9 cellular contexts compared by ENCODE assay signal in genomic region chr3:48467473-48468267, GRCh38. TPM values are rescaled to one million over a fixed set of nuclear protein-coding genes. Genes with fewer than 3 reads are reported as not detected.
DNase-seq lines count a peak whose midpoint lies in the region; ATAC-seq lines count a peak whose summit lies in the region.
"Had no signal": no experiment of that assay in that cellular context is flagged by ENCODE, and none has a peak within 500 bp of the region (broad histone marks: within the 10 kb centered on the region; RNA-seq: fewer than 3 reads in every experiment).

No MANE protein-coding gene starts in this region.

- no peaks in the 10 kb centered on the region for H3K4me1 ChIP-seq in aorta (ENCODE audit: control insufficient read depth in 1 of 2, insufficient read depth in 2 of 2, low read length in 2 of 2)

- H3K4me3 Mint-ChIP-seq in stimulated activated naive CD8-positive, alpha-beta T cell treated with anti-CD3 and anti-CD28 coated beads, Interleukin-15, Interleukin-2, amounts not matched to agents 100 ng/mL and 50 ng/mL, for 24 hours = peak overlapping the region; percentile 95
- H3K4me3 Mint-ChIP-seq in naive B cell = peak overlapping the region; percentile 83 to 96 (median 93)

- H3K27ac Mint-ChIP-seq in stimulated activated naive CD8-positive, alpha-beta T cell treated with anti-CD3 and anti-CD28 coated beads, Interleukin-15, Interleukin-2, amounts not matched to agents 100 ng/mL and 50 ng/mL, for 24 hours = peak overlapping the region; percentile 96
- peak overlapping the region; percentile 87 to 99 (median 92) for H3K27ac Mint-ChIP-seq in naive B cell

- H3K4me3 ChIP-seq in aorta (ENCODE audit: low read length in 2 of 2) = no peak overlapping the region

- no peaks in the 10 kb centered on the region for H3K27me3 ChIP-seq in aorta (ENCODE audit: control insufficient read depth in 1 of 2, insufficient read depth in 2 of 2, low read length in 1 of 2)

- H3K9me3 Mint-ChIP-seq in stimulated activated naive CD8-positive, alpha-beta T cell treated with anti-CD3 and anti-CD28 coated beads, Interleukin-15, Interleukin-2, amounts not matched to agents 100 ng/mL and 50 ng/mL, for 24 hours = no peaks in the 10 kb centered on the region
- no peaks in the 10 kb centered on the region for H3K9me3 Mint-ChIP-seq in naive B cell

- H3K27me3 Mint-ChIP-seq in stimulated activated naive CD8-positive, alpha-beta T cell treated with anti-CD3 and anti-CD28 coated beads, Interleukin-15, Interleukin-2, amounts not matched to agents 100 ng/mL and 50 ng/mL, for 24 hours = no peaks in the 10 kb centered on the region
- no peaks in the 10 kb centered on the region for H3K27me3 Mint-ChIP-seq in naive B cell

- no peak for ATAC-seq in stimulated activated naive CD8-positive, alpha-beta T cell treated with anti-CD3 and anti-CD28 coated beads, Interleukin-15, Interleukin-2, amounts not matched to agents 100 U/mL and 50 U/mL, for 24 hours
- no peak for ATAC-seq in naive B cell (ENCODE audit: low read depth in 2 of 2)
- ATAC-seq in aorta (ENCODE audit: low FRiP score) = no peak
- no peak for ATAC-seq in GM21529 (IDR thresholded peaks at IDR 0.05; ENCODE audit: unreplicated experiment)
- ATAC-seq in HG02884 (IDR thresholded peaks at IDR 0.05; ENCODE audit: unreplicated experiment) = no peak

- no peak for DNase-seq in stimulated activated naive CD8-positive, alpha-beta T cell treated with anti-CD3 and anti-CD28 coated beads, Interleukin-15, Interleukin-2, amounts not matched to agents 100 U/mL and 50 U/mL, for 24 hours
- DNase-seq in caudate nucleus (lab: John Stamatoyannopoulos, UW) (peak in 1 of 61 donors; percentile 79), naive B cell (no peak), aorta (no peak), globus pallidus (ENCODE audit: low spot score) (no peak)
- DNase-seq: NCI-H748 treated with DMSO at 0.1 percent for 48 hours had no signal

- no peaks in the 10 kb centered on the region for H3K36me3 ChIP-seq in aorta (ENCODE audit: control insufficient read depth in 1 of 2, insufficient read depth in 2 of 2, low read length in 1 of 2)

- WGBS in aorta, 2 donors = 54 to 62% methylated on average over 7 of the region's 7 CpGs

- H3K36me3 Mint-ChIP-seq in stimulated activated naive CD8-positive, alpha-beta T cell treated with anti-CD3 and anti-CD28 coated beads, Interleukin-15, Interleukin-2, amounts not matched to agents 100 ng/mL and 50 ng/mL, for 24 hours (ENCODE audit: low read depth) = peaks cover 32% of the 10 kb centered on the region
- H3K36me3 Mint-ChIP-seq in naive B cell = no peaks in the 10 kb centered on the region

- H3K9me3 ChIP-seq in aorta (ENCODE audit: control insufficient read depth, low read length) = no peaks in the 10 kb centered on the region

- H3K4me1 Mint-ChIP-seq in stimulated activated naive CD8-positive, alpha-beta T cell treated with anti-CD3 and anti-CD28 coated beads, Interleukin-15, Interleukin-2, amounts not matched to agents 100 ng/mL and 50 ng/mL, for 24 hours (ENCODE audit: low read depth) = peaks cover 56% of the 10 kb centered on the region
- H3K4me1 Mint-ChIP-seq in naive B cell = peaks cover 35 to 54% (median 49%) of the 10 kb centered on the region in 3 donors

- H3K27ac ChIP-seq in caudate nucleus (ENCODE audit: low read depth, low read length) (peak overlapping the region; percentile 100), aorta (ENCODE audit: low read depth in 1 of 2, low read length in 2 of 2) (peak overlapping the region; percentile 12 to 94)

- intact Hi-C loops in aorta (cut with DNase I) = loop anchor here (5.0 to 10.0 kb wide), 3 partner anchors 35 to 220 kb away; partner anchors contain the start of genes NCKIPSD (in 2 of the 2), SHISA5 (in 1 of the 2) and SLC26A6 (in 1 of the 2)

RNA-seq across cellular contexts. Expression of gene ATRIP, which starts 21.1 kb away (rescaled TPM):
- polyA plus RNA-seq in naive B cell (ENCODE audit: low read depth in 6 of 6) = 10 to 100 TPM in 1 of 6 donors, 1 to 10 TPM in 5; 7.4 to 11.9 (median 7.7) TPM
- total RNA-seq in aorta = 1 to 10 TPM; 5.0 to 6.3 TPM
- 1 to 10 TPM; 4.0 to 7.5 TPM for polyA plus RNA-seq in aorta

RNA-seq across cellular contexts. Expression of gene TMA7, which starts 27.6 kb away (rescaled TPM):
- polyA plus RNA-seq in naive B cell (ENCODE audit: low read depth in 6 of 6) (100 to 1,000 TPM; 433 to 593 (median 531) TPM), aorta (100 to 1,000 TPM; 302 to 686 TPM)
- total RNA-seq in aorta = 100 to 1,000 TPM; 114 to 128 TPM

RNA-seq across cellular contexts. Expression of gene CCDC51, which starts 27.8 kb away (rescaled TPM):
- polyA plus RNA-seq in naive B cell (ENCODE audit: low read depth in 6 of 6) (10 to 100 TPM in 3 of 6 donors, 1 to 10 TPM in 3; 4.1 to 14.8 (median 9.5) TPM), aorta (10 to 100 TPM in 1 of 2 donors, 1 to 10 TPM in 1; 9.5 to 12.7 TPM)
- total RNA-seq in aorta = 1 to 10 TPM; 6.4 to 6.7 TPM

RNA-seq across cellular contexts. Expression of gene SHISA5, which starts 36.3 kb away (rescaled TPM):
- polyA plus RNA-seq in naive B cell (ENCODE audit: low read depth in 6 of 6) (100 to 1,000 TPM; 393 to 571 (median 442) TPM), aorta (100 to 1,000 TPM in 1 of 2 donors, 10 to 100 TPM in 1; 64.2 to 113 TPM)
- 100 to 1,000 TPM; 170 to 183 TPM for total RNA-seq in aorta

RNA-seq across cellular contexts. Expression of gene PLXNB1, which starts 37.8 kb away (rescaled TPM):
- under 1 TPM in 2 of 6 donors, not detected in 4; 0.03 to 0.37 TPM for polyA plus RNA-seq in naive B cell (ENCODE audit: low read depth in 6 of 6)
- 100 to 1,000 TPM in 1 of 2 donors, 10 to 100 TPM in 1; 69.9 to 115 TPM for total RNA-seq in aorta
- 100 to 1,000 TPM in 1 of 2 donors, 10 to 100 TPM in 1; 26.3 to 235 TPM for polyA plus RNA-seq in aorta
